8 cellular contexts compared by ENCODE assay signal in genomic region chr14:73935666-73936065, GRCh38. TPM values are rescaled to one million over a fixed set of nuclear protein-coding genes. Genes with fewer than 3 reads are reported as not detected.
DNase-seq lines count a peak whose midpoint lies in the region; ATAC-seq, FAIRE-seq and TF ChIP-seq lines count a peak whose summit lies in the region.

No MANE protein-coding gene starts in this region.

- no peaks in the 10 kb centered on the region for H3K4me1 ChIP-seq in MM.1S (ENCODE audit: low read length)
- no peaks in the 10 kb centered on the region for H3K4me1 ChIP-seq in neural progenitor cell
- H3K4me1 ChIP-seq in heart right ventricle, result no peaks in the 10 kb centered on the region

- H3K27me3 Mint-ChIP-seq in neural progenitor cell (ENCODE audit: insufficient read depth, low read depth), result no peaks in the 10 kb centered on the region

- no peak overlapping the region for H3K4me3 ChIP-seq in GM06990 (replicated peaks; ENCODE audit: low read depth, low read length)
- H3K4me3 ChIP-seq in MM.1S (ENCODE audit: low read length), result no peak overlapping the region
- H3K4me3 ChIP-seq in cardiac fibroblast (replicated peaks in 1 of 2; ENCODE audit: low read depth in 2 of 2, low read length in 2 of 2), result no peak overlapping the region
- no peak overlapping the region for H3K4me3 ChIP-seq in neural progenitor cell
- no peak overlapping the region for H3K4me3 ChIP-seq in heart right ventricle

- H3F3A ChIP-seq in MM.1S (ENCODE audit: insufficient read depth, low read length) (no peaks in the 10 kb centered on the region), neural progenitor cell (ENCODE audit: low read depth) (peaks cover 5% of the 10 kb centered on the region)

- FAIRE-seq in D721Med (lab: Jason Lieb, UNC), result no peak

- H3K36me3 ChIP-seq in GM06990 (ENCODE audit: control insufficient read depth, insufficient read depth, low read length) (peaks cover 6% of the 10 kb centered on the region), MM.1S (replicated peaks; ENCODE audit: insufficient read depth, low read length) (no peaks in the 10 kb centered on the region), neural progenitor cell (no peaks in the 10 kb centered on the region), heart right ventricle (peaks cover 0 to 98% (median 49%) of the 10 kb centered on the region in 9 donors)

- intact Hi-C loops in heart right ventricle (cut with DNase I), result no loop called here

- H3K9me3 ChIP-seq in MM.1S (replicated peaks; ENCODE audit: insufficient read depth, low read length) (no peaks in the 10 kb centered on the region), neural progenitor cell (ENCODE audit: low read depth) (no peaks in the 10 kb centered on the region), heart right ventricle (no peaks in the 10 kb centered on the region)

- H3K9me2 ChIP-seq in MM.1S (replicated peaks; ENCODE audit: insufficient read depth, low read length), result no peaks in the 10 kb centered on the region

- H3K79me2 ChIP-seq in MM.1S (ENCODE audit: low read length) (no peaks in the 10 kb centered on the region), neural progenitor cell (ENCODE audit: low read depth) (no peaks in the 10 kb centered on the region)

- DNase-seq in GM06990 (ENCODE audit: extremely low read depth, insufficient read length) (no peak), MM.1S (no peak), cardiac fibroblast (ENCODE audit: low read depth in 2 of 2) (peak; percentile 11 to 26), neural progenitor cell (ENCODE audit: low spot score) (no peak), D721Med (ENCODE audit: insufficient read length, low spot score) (no peak), heart right ventricle (no peak), anterior cingulate cortex (lab: John Stamatoyannopoulos, UW) (no peak)

- H3K27me3 ChIP-seq in GM06990 (replicated peaks; ENCODE audit: control insufficient read depth, insufficient read depth, low read length), result no peaks in the 10 kb centered on the region
- no peaks in the 10 kb centered on the region for H3K27me3 ChIP-seq in MM.1S (replicated peaks; ENCODE audit: insufficient read depth, low read length)
- no peaks in the 10 kb centered on the region for H3K27me3 ChIP-seq in neural progenitor cell
- H3K27me3 ChIP-seq in heart right ventricle, result no peaks in the 10 kb centered on the region

- no peaks in the 10 kb centered on the region for H3K9me3 Mint-ChIP-seq in neural progenitor cell

- no peak overlapping the region for H3K27ac Mint-ChIP-seq in neural progenitor cell

- H2AFZ ChIP-seq in MM.1S (ENCODE audit: low read length), result no peak overlapping the region
- no peak overlapping the region for H2AFZ ChIP-seq in neural progenitor cell (replicated peaks)

- H3K4me2 ChIP-seq in MM.1S (ENCODE audit: low read depth, low read length), result no peak overlapping the region
- no peak overlapping the region for H3K4me2 ChIP-seq in neural progenitor cell

- H3K27ac ChIP-seq in MM.1S (ENCODE audit: low read length) (no peak overlapping the region), neural progenitor cell (no peak overlapping the region), heart right ventricle (no peak overlapping the region)

- peaks cover 7% of the 10 kb centered on the region for H3K36me3 Mint-ChIP-seq in neural progenitor cell

- ATAC-seq in HG03457 (IDR thresholded peaks at IDR 0.05; ENCODE audit: unreplicated experiment) (no peak), heart right ventricle (no peak)

- H3K9ac ChIP-seq in MM.1S (ENCODE audit: low read length) (no peak overlapping the region), neural progenitor cell (no peak overlapping the region)

- WGBS in heart right ventricle, 2 donors, result 78 to 91% methylated on average over 2 of the region's 2 CpGs

- H3K4me3 Mint-ChIP-seq in neural progenitor cell, result no peak overlapping the region

- peak; percentile 27 for TF ChIP-seq CTCF in GM06990 (IDR thresholded peaks at IDR 0.05; ENCODE audit: insufficient read depth, low read length, poor library complexity, severe bottlenecking)
- peak; percentile 11; the same call in 1 of the 2 replicates for TF ChIP-seq CTCF in MM.1S (IDR thresholded peaks at IDR 0.05; ENCODE audit: low read length)
- peak; percentile 22 for TF ChIP-seq CTCF in cardiac fibroblast (IDR thresholded peaks at IDR 0.05; ENCODE audit: low read depth, low read length)
- peak; percentile 20 for TF ChIP-seq CTCF in neural progenitor cell (IDR thresholded peaks at IDR 0.05)
- TF ChIP-seq CTCF in D721Med (IDR thresholded peaks at IDR 0.05; ENCODE audit: insufficient read depth, missing control alignments), result no peak
- peak in 1 of 9 donors; percentile 7 for TF ChIP-seq CTCF in heart right ventricle (IDR thresholded peaks at IDR 0.05)

- H4K20me1 ChIP-seq in MM.1S (ENCODE audit: insufficient read depth, low read length), result no peaks in the 10 kb centered on the region; the same call in 1 of the 2 replicates
- no peaks in the 10 kb centered on the region for H4K20me1 ChIP-seq in neural progenitor cell (ENCODE audit: low read depth)

- H3K4me1 Mint-ChIP-seq in neural progenitor cell, result no peaks in the 10 kb centered on the region

RNA-seq across cellular contexts. Expression of gene FAM161B, which starts 14.2 kb away (rescaled TPM):
- total RNA-seq in neural progenitor cell (ENCODE audit: low replicate concordance) (0.13 and 1.4 TPM in 2 replicates), heart right ventricle (1 to 10 TPM; 2.9 to 6.5 (median 4.2) TPM)
- polyA plus RNA-seq in heart right ventricle, result 1 to 10 TPM; 1.5 to 3.3 TPM

RNA-seq across cellular contexts. Expression of gene COQ6, which starts 14.4 kb away (rescaled TPM):
- total RNA-seq in neural progenitor cell (ENCODE audit: low replicate concordance) (17.9 and 19.7 TPM in 2 replicates), heart right ventricle (10 to 100 TPM; 29.4 to 52.2 (median 48.0) TPM)
- 10 to 100 TPM; 32.6 to 33.6 TPM for polyA plus RNA-seq in heart right ventricle

RNA-seq across cellular contexts. Expression of gene ZNF410, which starts 49.0 kb away (rescaled TPM):
- total RNA-seq in neural progenitor cell (ENCODE audit: low replicate concordance), result 55.1 and 56.4 TPM in 2 replicates
- 10 to 100 TPM; 15.3 to 23.7 (median 18.8) TPM for total RNA-seq in heart right ventricle
- 10 to 100 TPM; 21.0 to 24.6 TPM for polyA plus RNA-seq in heart right ventricle

Comparison
In these comparisons a context has a peak if more than half of its experiments do, and no peak if none do; other contexts are left out.
1. DNase-seq: peak in cardiac fibroblast (2 of 2); none in GM06990 (single experiment), MM.1S (single experiment), neural progenitor cell (single experiment), D721Med (single experiment), heart right ventricle (0 of 2) and anterior cingulate cortex (0 of 58).